ENCODE assay signal across 8 cellular contexts in genomic region chr19:58475714-58476497, GRCh38. TPM values are rescaled to one million over a fixed set of nuclear protein-coding genes. Genes with fewer than 3 reads are reported as not detected.
DNase-seq lines count a peak whose midpoint lies in the region; ATAC-seq and TF ChIP-seq lines count a peak whose summit lies in the region.

Gene ZNF446 (plus strand): TSS chr19:58476352. CDS start chr19:58477219, 867 bp downstream.

- peak; percentile 77 for ATAC-seq in GM21717 (IDR thresholded peaks at IDR 0.05; ENCODE audit: unreplicated experiment)
- ATAC-seq in PC-3, result peak; percentile 82

- H3K36me3 Mint-ChIP-seq in activated T-cell treated with anti-CD3 and anti-CD28 coated beads, Interleukin-2, amount 50 U/mL, for 24 hours (ENCODE audit: low read depth), result peaks cover 43% of the 10 kb centered on the region

- POLR2A ChIA-PET in PC-3 (lab: Charles Lee; ENCODE audit: unreplicated experiment), result interaction anchor here (0.5 kb wide), 1 partner anchor 12 kb away, joined by 9 read pairs; no protein-coding TSS in a partner anchor

- H3K9me3 Mint-ChIP-seq in activated T-cell treated with anti-CD3 and anti-CD28 coated beads, Interleukin-2, amount 50 U/mL, for 24 hours, result no peaks in the 10 kb centered on the region

- H3K9me3 ChIP-seq in PC-3 (ENCODE audit: low read length), result no peaks in the 10 kb centered on the region

- H3K4me1 ChIP-seq in PC-3 (ENCODE audit: insufficient read depth, low read length), result peaks cover 20% of the 10 kb centered on the region

- H3K4me3 Mint-ChIP-seq in activated T-cell treated with anti-CD3 and anti-CD28 coated beads, Interleukin-2, amount 50 U/mL, for 24 hours, result peak within 1 kb of the TSS; percentile 88

- no peaks in the 10 kb centered on the region for H3K79me2 ChIP-seq in PC-3 (ENCODE audit: low read length)

- no peak for TF ChIP-seq CTCF in PC-3 (conservative IDR thresholded peaks at IDR 0.05; ENCODE audit: low read depth, low read length)

- H3K4me2 ChIP-seq in PC-3 (ENCODE audit: low read length), result peak within 1 kb of the TSS; percentile 93

- peak within 1 kb of the TSS; percentile 78 for H3K9ac ChIP-seq in PC-3 (ENCODE audit: low read length)

- H3K27me3 Mint-ChIP-seq in activated T-cell treated with anti-CD3 and anti-CD28 coated beads, Interleukin-2, amount 50 U/mL, for 24 hours, result no peaks in the 10 kb centered on the region

- no peaks in the 10 kb centered on the region for H3F3A ChIP-seq in PC-3 (ENCODE audit: low read length, unreplicated experiment)

- H4K20me1 ChIP-seq in PC-3 (ENCODE audit: low read length), result no peaks in the 10 kb centered on the region

- peak; percentile 84 for TF ChIP-seq POLR2A in erythroblast (IDR thresholded peaks at IDR 0.05; ENCODE audit: low read length)

- H3K36me3 ChIP-seq in PC-3 (ENCODE audit: low read depth, low read length), result no peaks in the 10 kb centered on the region

- intact Hi-C loops in PC-3 (cut with micrococcal nuclease), result no loop called here

- no TSS peak for BruUV-seq in PC-3 (replicated peaks; lab: Mats Ljungman, UMichigan)

- no peaks in the 10 kb centered on the region for H3K27me3 ChIP-seq in PC-3 (ENCODE audit: low read length)

- peak within 1 kb of the TSS; percentile 48 for H3K27ac ChIP-seq in PC-3 (ENCODE audit: low read length)

- H2AFZ ChIP-seq in PC-3 (ENCODE audit: low read length), result peak within 1 kb of the TSS; percentile 86

- CTCF ChIA-PET in PC-3 (lab: Charles Lee), result no interaction called here

- H3K9me2 ChIP-seq in PC-3 (replicated peaks; ENCODE audit: low read length), result no peaks in the 10 kb centered on the region

- H3K4me3 ChIP-seq in Jurkat, Clone E6-1 (ENCODE audit: low read length), result peak within 1 kb of the TSS; percentile 83
- peak within 1 kb of the TSS; percentile 72 for H3K4me3 ChIP-seq in PC-3 (ENCODE audit: low read length)

- DNase-seq in DMS53 (lab: John Stamatoyannopoulos, UW), result peak; percentile 98
- peak; percentile 99 for DNase-seq in Jurkat, Clone E6-1 (ENCODE audit: low read depth, low spot score)
- peak; percentile 98 for DNase-seq in PC-3
- DNase-seq in activated T-cell treated with anti-CD3 and anti-CD28 coated beads, Interleukin-2, amount 50 U/mL, for 24 hours, result peak; percentile 96
- peak; percentile 97 for DNase-seq in erythroblast (lab: John Stamatoyannopoulos, UW)
- DNase-seq in mucosa of gallbladder (ENCODE audit: low spot score), result peak; percentile 97
- DNase-seq in stimulated activated CD8-positive, alpha-beta memory T cell treated with anti-CD3 and anti-CD28 coated beads, Interleukin-4, amount 100 ng/mL, for 24 hours (ENCODE audit: low read depth), result peak; percentile 90

- peak within 1 kb of the TSS; percentile 99 for H3K27ac Mint-ChIP-seq in activated T-cell treated with anti-CD3 and anti-CD28 coated beads, Interleukin-2, amount 50 U/mL, for 24 hours

- H3K4me1 Mint-ChIP-seq in activated T-cell treated with anti-CD3 and anti-CD28 coated beads, Interleukin-2, amount 50 U/mL, for 24 hours (ENCODE audit: low read depth), result peaks cover 28% of the 10 kb centered on the region

RNA-seq across cellular contexts. Expression of gene ZNF446, which starts in this region (rescaled TPM):
- polyA plus RNA-seq in Jurkat, Clone E6-1 (2012; ENCODE audit: insufficient read depth, insufficient read length), result 10.8 TPM
- total RNA-seq in PC-3 (2014; rRNA removed) (8.9 and 13.4 TPM in 2 replicates), mucosa of gallbladder (19.4 TPM)

Comparison
In these comparisons a context has a peak if more than half of its experiments do, and no peak if none do; other contexts are left out.
1. Peak in every context shown above with its lines: DNase-seq, ATAC-seq, H3K4me3 ChIP-seq and H3K27ac ChIP-seq.